ENCODE assay signal across 19 cellular contexts in genomic region chr1:12513176-12513575, GRCh38.
A peak's percentile ranks its signal among the peaks of the same experiment; 100 is the strongest.
DNase-seq lines count a peak whose midpoint lies in the region; ATAC-seq and TF ChIP-seq lines count a peak whose summit lies in the region.
"Had no signal": no experiment of that assay in that cellular context is flagged by ENCODE, and none has a peak within 500 bp of the region (broad histone marks: within the 10 kb centered on the region; RNA-seq: fewer than 3 reads in every experiment).

No MANE protein-coding gene starts in this region.

- H3K4me1 ChIP-seq in left ventricle myocardium inferior (peaks cover 53% of the 10 kb centered on the region), Panc1 (ENCODE audit: control insufficient read depth, insufficient read depth, low read length) (no peaks in the 10 kb centered on the region; the same call in 1 of the 2 replicates), upper lobe of right lung (peaks cover 18% of the 10 kb centered on the region)

- H3K36me3 ChIP-seq in left ventricle myocardium inferior, result peaks cover 24% of the 10 kb centered on the region
- H3K36me3 ChIP-seq in Panc1 (ENCODE audit: control insufficient read depth, insufficient read depth, low read length), result no peaks in the 10 kb centered on the region
- H3K36me3 ChIP-seq in upper lobe of right lung, result peaks cover 13% of the 10 kb centered on the region
- H3K36me3 ChIP-seq: transverse colon had no signal

- intact Hi-C loops in left ventricle myocardium inferior (cut with micrococcal nuclease), result no loop called here
- intact Hi-C loops in left cardiac atrium (cut with DNase I), result no loop called here
- intact Hi-C loops in Panc1 (cut with micrococcal nuclease; ENCODE audit: unreplicated experiment), result no loop called here
- intact Hi-C loops in left ventricle myocardium superior (cut with micrococcal nuclease), result no loop called here
- intact Hi-C loops in upper lobe of right lung (cut with DNase I), result no loop called here

- CTCF ChIA-PET in Panc1 (lab: Charles Lee), result no interaction called here

- BruUV-seq in Panc1 (replicated peaks; lab: Mats Ljungman, UMichigan), result no TSS peak

- in situ Hi-C loops in Panc1 (cut with HindIII; ENCODE audit: low pct_unique_long_range_greater_than_20kb, low sequenced_read_pairs), result no loop called here

- H3K27me3 ChIP-seq in left ventricle myocardium inferior (ENCODE audit: low read depth) (no peaks in the 10 kb centered on the region), Panc1 (ENCODE audit: control insufficient read depth, insufficient read depth, low read length) (no peaks in the 10 kb centered on the region), upper lobe of right lung (no peaks in the 10 kb centered on the region)
- H3K27me3 ChIP-seq: transverse colon had no signal

- DNase-seq in left ventricle myocardium inferior, result no peak
- no peak for DNase-seq in left cardiac atrium
- DNase-seq in Panc1 (ENCODE audit: low read depth, low spot score), result no peak
- no peak for DNase-seq in left ventricle myocardium superior
- no peak for DNase-seq in upper lobe of right lung
- no peak for DNase-seq in substantia nigra (lab: John Stamatoyannopoulos, UW)
- DNase-seq in NCI-H510A (lab: John Stamatoyannopoulos, UW), result no peak
- DNase-seq: activated CD4-positive, CD25-positive, alpha-beta regulatory T cell treated with anti-CD3 and anti-CD28 coated beads, Interleukin-2, amount 50 U/mL, for 72 hours; activated CD8-positive, alpha-beta memory T cell treated with anti-CD3 and anti-CD28 coated beads, Interleukin-2, amount 10 ng/mL, durations not matched to agents 7 days and 5 days; activated effector memory CD4-positive, alpha-beta T cell treated with anti-CD3 and anti-CD28 coated beads, Interleukin-2, amount 50 U/mL, for 16 hours; DND-41; effector CD4-positive, alpha-beta T cell; mesenchymal stem cell; MV-4-11; RPMI8226; small intestine; transverse colon had no signal

- H3K9me3 ChIP-seq in left ventricle myocardium inferior (replicated peaks) (no peaks in the 10 kb centered on the region), Panc1 (ENCODE audit: control insufficient read depth, insufficient read depth, low read depth, low read length) (no peaks in the 10 kb centered on the region), upper lobe of right lung (no peaks in the 10 kb centered on the region)
- H3K9me3 ChIP-seq: transverse colon had no signal

- H3K27ac ChIP-seq in left ventricle myocardium inferior (replicated peaks) (peak overlapping the region; percentile 21), Panc1 (ENCODE audit: low read length) (peak overlapping the region; percentile 50; the same call in 1 of the 2 replicates), upper lobe of right lung (no peak overlapping the region), substantia nigra (ENCODE audit: low read depth, low read length, poor library complexity, severe bottlenecking) (no peak overlapping the region)
- H3K27ac ChIP-seq: transverse colon had no signal

- H3K4me3 ChIP-seq in left ventricle myocardium inferior (no peak overlapping the region), Panc1 (ENCODE audit: low read depth in 2 of 2, low read length in 2 of 2) (no peak overlapping the region), upper lobe of right lung (no peak overlapping the region)
- H3K4me3 ChIP-seq: transverse colon had no signal

- no peak for ATAC-seq in left cardiac atrium
- ATAC-seq in Panc1, result no peak
- ATAC-seq in left ventricle myocardium superior, result peak; percentile 47
- peak; percentile 21 for ATAC-seq in upper lobe of right lung
- ATAC-seq: activated CD8-positive, alpha-beta memory T cell treated with anti-CD3 and anti-CD28 coated beads, Interleukin-2, amount 10 ng/mL, durations not matched to agents 7 days and 5 days; esophagus mucosa; SK-N-SH treated with all-trans-retinoic acid at 6 μM for 48 hours had no signal

- no peak for TF ChIP-seq CTCF in left ventricle myocardium inferior (IDR thresholded peaks at IDR 0.05; ENCODE audit: borderline replicate concordance)
- no peak for TF ChIP-seq CTCF in Panc1 (IDR thresholded peaks at IDR 0.05)
- no peak for TF ChIP-seq CTCF in upper lobe of right lung (IDR thresholded peaks at IDR 0.05)

- POLR2A ChIA-PET in Panc1 (lab: Charles Lee), result no interaction called here

Comparison
In these comparisons a context has a peak if more than half of its experiments do, and no peak if none do; other contexts are left out.
1. ATAC-seq: peak in left ventricle myocardium superior (single experiment) and upper lobe of right lung (single experiment); none in left cardiac atrium (0 of 2) and Panc1 (single experiment).
2. H3K27ac ChIP-seq: peak in left ventricle myocardium inferior (single experiment) and Panc1 (single experiment); none in upper lobe of right lung (single experiment) and substantia nigra (single experiment).